1 cellular context compared by ENCODE assay signal in the genomic region with DNA sequence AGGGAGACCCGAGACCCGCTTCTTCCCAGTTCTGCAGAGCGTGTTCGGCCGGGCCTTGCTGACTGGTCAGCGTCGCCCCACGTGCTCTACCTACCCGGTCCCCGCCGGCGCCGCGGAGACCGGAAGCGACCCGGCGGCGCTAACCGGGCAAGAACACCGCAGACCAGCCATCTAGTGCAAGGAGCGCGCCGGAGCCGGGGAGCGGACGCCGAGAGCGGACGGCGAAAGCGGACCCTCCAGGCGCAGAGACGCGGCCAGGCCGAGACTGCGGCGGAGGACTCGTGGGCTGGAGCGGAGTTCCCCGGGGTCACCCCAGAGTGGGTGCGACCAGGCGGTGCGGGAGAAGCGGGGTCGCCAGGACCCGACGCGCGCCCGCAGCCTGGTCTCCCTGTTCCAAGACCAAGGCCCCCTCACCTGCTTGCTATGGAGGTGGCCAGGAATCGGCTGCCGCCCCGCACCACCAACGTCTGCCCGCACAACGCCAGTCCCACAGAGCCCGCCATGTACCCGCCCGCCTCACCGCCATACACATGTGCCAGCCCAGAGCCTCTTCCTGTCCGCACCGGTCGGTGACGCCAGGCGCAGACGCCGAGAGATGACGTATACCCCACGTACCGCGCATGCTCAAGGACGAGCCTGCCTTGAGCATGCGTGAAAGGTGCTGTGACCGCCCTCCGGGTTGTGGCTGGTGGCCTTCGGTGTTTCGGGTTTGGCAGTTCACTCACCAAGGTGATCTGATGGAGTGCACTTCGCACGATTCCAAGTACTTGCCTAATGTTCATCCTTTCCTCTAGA.
TF ChIP-seq lines count a peak whose summit lies in the region.

A gene with protein sequence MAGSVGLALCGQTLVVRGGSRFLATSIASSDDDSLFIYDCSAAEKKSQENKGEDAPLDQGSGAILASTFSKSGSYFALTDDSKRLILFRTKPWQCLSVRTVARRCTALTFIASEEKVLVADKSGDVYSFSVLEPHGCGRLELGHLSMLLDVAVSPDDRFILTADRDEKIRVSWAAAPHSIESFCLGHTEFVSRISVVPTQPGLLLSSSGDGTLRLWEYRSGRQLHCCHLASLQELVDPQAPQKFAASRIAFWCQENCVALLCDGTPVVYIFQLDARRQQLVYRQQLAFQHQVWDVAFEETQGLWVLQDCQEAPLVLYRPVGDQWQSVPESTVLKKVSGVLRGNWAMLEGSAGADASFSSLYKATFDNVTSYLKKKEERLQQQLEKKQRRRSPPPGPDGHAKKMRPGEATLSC (minus strand): TSS at position 547 of the 795 bp plus-strand sequence. CDS start 44 bp downstream, at position 503.

TF ChIP-seq in HepG2, 621 proteins besides CTCF, POLR2A, EP300 and RAD21 (continued from another document and continues in another):
- TF ChIP-seq, protein P1, sequence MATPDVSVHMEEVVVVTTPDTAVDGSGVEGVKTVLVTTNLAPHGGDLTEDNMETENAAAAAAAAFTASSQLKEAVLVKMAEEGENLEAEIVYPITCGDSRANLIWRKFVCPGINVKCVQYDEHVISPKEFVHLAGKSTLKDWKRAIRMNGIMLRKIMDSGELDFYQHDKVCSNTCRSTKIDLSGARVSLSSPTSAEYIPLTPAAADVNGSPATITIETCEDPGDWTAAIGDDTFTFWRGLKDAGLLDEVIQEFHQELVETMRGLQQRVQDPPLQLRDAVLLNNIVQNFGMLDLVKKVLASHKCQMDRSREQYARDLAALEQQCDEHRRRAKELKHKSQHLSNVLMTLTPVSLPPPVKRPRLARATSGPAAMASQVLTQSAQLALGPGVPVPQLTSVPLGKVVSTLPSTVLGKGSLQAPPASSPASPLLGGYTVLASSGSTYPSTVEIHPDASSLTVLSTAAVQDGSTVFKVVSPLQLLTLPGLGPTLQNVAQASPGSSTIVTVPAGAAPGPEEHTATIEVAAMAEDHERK (CRISPR knock-in tag; IDR thresholded peaks at IDR 0.05; ENCODE audit: low read depth), result peak; percentile 91
- no peak for TF ChIP-seq ZNF850 (CRISPR knock-in tag; conservative IDR thresholded peaks at IDR 0.05)
- TF ChIP-seq NCOA1 (CRISPR knock-in tag; IDR thresholded peaks at IDR 0.05), result peak; percentile 5; the same call in 1 of the 2 replicates
- TF ChIP-seq, protein P2, sequence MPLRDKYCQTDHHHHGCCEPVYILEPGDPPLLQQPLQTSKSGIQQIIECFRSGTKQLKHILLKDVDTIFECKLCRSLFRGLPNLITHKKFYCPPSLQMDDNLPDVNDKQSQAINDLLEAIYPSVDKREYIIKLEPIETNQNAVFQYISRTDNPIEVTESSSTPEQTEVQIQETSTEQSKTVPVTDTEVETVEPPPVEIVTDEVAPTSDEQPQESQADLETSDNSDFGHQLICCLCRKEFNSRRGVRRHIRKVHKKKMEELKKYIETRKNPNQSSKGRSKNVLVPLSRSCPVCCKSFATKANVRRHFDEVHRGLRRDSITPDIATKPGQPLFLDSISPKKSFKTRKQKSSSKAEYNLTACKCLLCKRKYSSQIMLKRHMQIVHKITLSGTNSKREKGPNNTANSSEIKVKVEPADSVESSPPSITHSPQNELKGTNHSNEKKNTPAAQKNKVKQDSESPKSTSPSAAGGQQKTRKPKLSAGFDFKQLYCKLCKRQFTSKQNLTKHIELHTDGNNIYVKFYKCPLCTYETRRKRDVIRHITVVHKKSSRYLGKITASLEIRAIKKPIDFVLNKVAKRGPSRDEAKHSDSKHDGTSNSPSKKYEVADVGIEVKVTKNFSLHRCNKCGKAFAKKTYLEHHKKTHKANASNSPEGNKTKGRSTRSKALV (CRISPR knock-in tag; IDR thresholded peaks at IDR 0.05), result no peak
- TF ChIP-seq, protein P3, sequence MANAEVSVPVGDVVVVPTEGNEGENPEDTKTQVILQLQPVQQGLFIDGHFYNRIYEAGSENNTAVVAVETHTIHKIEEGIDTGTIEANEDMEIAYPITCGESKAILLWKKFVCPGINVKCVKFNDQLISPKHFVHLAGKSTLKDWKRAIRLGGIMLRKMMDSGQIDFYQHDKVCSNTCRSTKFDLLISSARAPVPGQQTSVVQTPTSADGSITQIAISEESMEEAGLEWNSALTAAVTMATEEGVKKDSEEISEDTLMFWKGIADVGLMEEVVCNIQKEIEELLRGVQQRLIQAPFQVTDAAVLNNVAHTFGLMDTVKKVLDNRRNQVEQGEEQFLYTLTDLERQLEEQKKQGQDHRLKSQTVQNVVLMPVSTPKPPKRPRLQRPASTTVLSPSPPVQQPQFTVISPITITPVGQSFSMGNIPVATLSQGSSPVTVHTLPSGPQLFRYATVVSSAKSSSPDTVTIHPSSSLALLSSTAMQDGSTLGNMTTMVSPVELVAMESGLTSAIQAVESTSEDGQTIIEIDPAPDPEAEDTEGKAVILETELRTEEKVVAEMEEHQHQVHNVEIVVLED (CRISPR knock-in tag; IDR thresholded peaks at IDR 0.05; ENCODE audit: borderline replicate concordance), result peak; percentile 97
- TF ChIP-seq, protein P4, sequence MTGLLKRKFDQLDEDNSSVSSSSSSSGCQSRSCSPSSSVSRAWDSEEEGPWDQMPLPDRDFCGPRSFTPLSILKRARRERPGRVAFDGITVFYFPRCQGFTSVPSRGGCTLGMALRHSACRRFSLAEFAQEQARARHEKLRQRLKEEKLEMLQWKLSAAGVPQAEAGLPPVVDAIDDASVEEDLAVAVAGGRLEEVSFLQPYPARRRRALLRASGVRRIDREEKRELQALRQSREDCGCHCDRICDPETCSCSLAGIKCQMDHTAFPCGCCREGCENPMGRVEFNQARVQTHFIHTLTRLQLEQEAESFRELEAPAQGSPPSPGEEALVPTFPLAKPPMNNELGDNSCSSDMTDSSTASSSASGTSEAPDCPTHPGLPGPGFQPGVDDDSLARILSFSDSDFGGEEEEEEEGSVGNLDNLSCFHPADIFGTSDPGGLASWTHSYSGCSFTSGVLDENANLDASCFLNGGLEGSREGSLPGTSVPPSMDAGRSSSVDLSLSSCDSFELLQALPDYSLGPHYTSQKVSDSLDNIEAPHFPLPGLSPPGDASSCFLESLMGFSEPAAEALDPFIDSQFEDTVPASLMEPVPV (CRISPR knock-in tag; IDR thresholded peaks at IDR 0.05), result peak; percentile 25; the same call in 1 of the 2 replicates
- 0 out of 2 replicates have a peak, but pooled peaks have one; percentile 44 for TF ChIP-seq ZSCAN12 (CRISPR knock-in tag; IDR thresholded peaks at IDR 0.05)
- peak; percentile 94 for TF ChIP-seq ASH2L (IDR thresholded peaks at IDR 0.05; ENCODE audit: insufficient read length, low read depth, low read length)
- no peak for TF ChIP-seq RFX5 (IDR thresholded peaks at IDR 0.05; ENCODE audit: low read depth, low read length)
- no peak for TF ChIP-seq ZNF713 (CRISPR knock-in tag; IDR thresholded peaks at IDR 0.05)
- no peak for TF ChIP-seq SKI (IDR thresholded peaks at IDR 0.05; ENCODE audit: partially characterized antibody)
- TF ChIP-seq ZSCAN25 (CRISPR knock-in tag; IDR thresholded peaks at IDR 0.05), result no peak
- peak; percentile 55; the same call in 1 of the 2 replicates for TF ChIP-seq NCOA2 (CRISPR knock-in tag; IDR thresholded peaks at IDR 0.05)
- no peak for TF ChIP-seq ZNF207 (IDR thresholded peaks at IDR 0.05; ENCODE audit: borderline replicate concordance)
- TF ChIP-seq, protein P5, sequence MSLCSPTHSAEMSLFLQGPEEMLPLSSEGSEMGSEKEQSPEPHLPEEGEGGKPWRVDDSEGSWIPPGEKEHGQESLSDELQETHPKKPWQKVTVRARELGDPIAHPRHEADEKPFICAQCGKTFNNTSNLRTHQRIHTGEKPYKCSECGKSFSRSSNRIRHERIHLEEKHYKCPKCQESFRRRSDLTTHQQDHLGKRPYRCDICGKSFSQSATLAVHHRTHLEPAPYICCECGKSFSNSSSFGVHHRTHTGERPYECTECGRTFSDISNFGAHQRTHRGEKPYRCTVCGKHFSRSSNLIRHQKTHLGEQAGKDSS (CRISPR knock-in tag; IDR thresholded peaks at IDR 0.05; ENCODE audit: borderline replicate concordance, low read depth), result peak; percentile 44; the same call in 1 of the 2 replicates
- no peak for TF ChIP-seq ETV6 (CRISPR knock-in tag; conservative IDR thresholded peaks at IDR 0.05)
- TF ChIP-seq, protein P6, sequence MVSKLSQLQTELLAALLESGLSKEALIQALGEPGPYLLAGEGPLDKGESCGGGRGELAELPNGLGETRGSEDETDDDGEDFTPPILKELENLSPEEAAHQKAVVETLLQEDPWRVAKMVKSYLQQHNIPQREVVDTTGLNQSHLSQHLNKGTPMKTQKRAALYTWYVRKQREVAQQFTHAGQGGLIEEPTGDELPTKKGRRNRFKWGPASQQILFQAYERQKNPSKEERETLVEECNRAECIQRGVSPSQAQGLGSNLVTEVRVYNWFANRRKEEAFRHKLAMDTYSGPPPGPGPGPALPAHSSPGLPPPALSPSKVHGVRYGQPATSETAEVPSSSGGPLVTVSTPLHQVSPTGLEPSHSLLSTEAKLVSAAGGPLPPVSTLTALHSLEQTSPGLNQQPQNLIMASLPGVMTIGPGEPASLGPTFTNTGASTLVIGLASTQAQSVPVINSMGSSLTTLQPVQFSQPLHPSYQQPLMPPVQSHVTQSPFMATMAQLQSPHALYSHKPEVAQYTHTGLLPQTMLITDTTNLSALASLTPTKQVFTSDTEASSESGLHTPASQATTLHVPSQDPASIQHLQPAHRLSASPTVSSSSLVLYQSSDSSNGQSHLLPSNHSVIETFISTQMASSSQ (IDR thresholded peaks at IDR 0.05; ENCODE audit: low read depth), result no peak
- TF ChIP-seq, protein P6 (CRISPR knock-in tag; IDR thresholded peaks at IDR 0.05; ENCODE audit: borderline replicate concordance), result peak; percentile 67; the same call in 1 of the 2 replicates
- no peak for TF ChIP-seq ZNF292 (CRISPR knock-in tag; IDR thresholded peaks at IDR 0.05; ENCODE audit: borderline replicate concordance, low read depth)
- no peak for TF ChIP-seq JUN (CRISPR knock-in tag; IDR thresholded peaks at IDR 0.05)
- TF ChIP-seq STAG1 (CRISPR knock-in tag; IDR thresholded peaks at IDR 0.05), result no peak; the same call in none of the 2 replicates
- TF ChIP-seq ZBTB3 (CRISPR knock-in tag; IDR thresholded peaks at IDR 0.05; ENCODE audit: borderline replicate concordance, low read depth), result no peak
- no peak for TF ChIP-seq TBX3 (IDR thresholded peaks at IDR 0.05; ENCODE audit: borderline replicate concordance)
- TF ChIP-seq BRD4 (CRISPR knock-in tag; IDR thresholded peaks at IDR 0.05), result peak; percentile 74; the same call in 1 of the 2 replicates
- no peak; the same call in 1 of the 2 replicates for TF ChIP-seq ZBTB7A (CRISPR knock-in tag; IDR thresholded peaks at IDR 0.05)
- TF ChIP-seq YEATS4 (CRISPR knock-in tag; IDR thresholded peaks at IDR 0.05; ENCODE audit: borderline replicate concordance), result peak; percentile 88
- peak; percentile 61 for TF ChIP-seq HDAC2 (CRISPR knock-in tag; IDR thresholded peaks at IDR 0.05)
- no peak; the same call in none of the 2 replicates for TF ChIP-seq ZNF451 (CRISPR knock-in tag; IDR thresholded peaks at IDR 0.05)
- no peak for TF ChIP-seq ZNF652 (CRISPR knock-in tag; IDR thresholded peaks at IDR 0.05; ENCODE audit: borderline replicate concordance, low read depth)
- TF ChIP-seq RFXAP (CRISPR knock-in tag; IDR thresholded peaks at IDR 0.05; ENCODE audit: borderline replicate concordance), result peak; percentile 87; the same call in 1 of the 2 replicates
- 0 out of 2 replicates have a peak, but pooled peaks have one; percentile 60 for TF ChIP-seq HNRNPL (IDR thresholded peaks at IDR 0.05; ENCODE audit: low read depth, low read length)
- TF ChIP-seq RARA (CRISPR knock-in tag; IDR thresholded peaks at IDR 0.05), result no peak; the same call in 1 of the 2 replicates
- TF ChIP-seq, protein P7, sequence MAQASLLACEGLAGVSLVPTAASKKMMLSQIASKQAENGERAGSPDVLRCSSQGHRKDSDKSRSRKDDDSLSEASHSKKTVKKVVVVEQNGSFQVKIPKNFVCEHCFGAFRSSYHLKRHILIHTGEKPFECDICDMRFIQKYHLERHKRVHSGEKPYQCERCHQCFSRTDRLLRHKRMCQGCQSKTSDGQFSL (CRISPR knock-in tag; IDR thresholded peaks at IDR 0.05), result no peak
- TF ChIP-seq, protein P8, sequence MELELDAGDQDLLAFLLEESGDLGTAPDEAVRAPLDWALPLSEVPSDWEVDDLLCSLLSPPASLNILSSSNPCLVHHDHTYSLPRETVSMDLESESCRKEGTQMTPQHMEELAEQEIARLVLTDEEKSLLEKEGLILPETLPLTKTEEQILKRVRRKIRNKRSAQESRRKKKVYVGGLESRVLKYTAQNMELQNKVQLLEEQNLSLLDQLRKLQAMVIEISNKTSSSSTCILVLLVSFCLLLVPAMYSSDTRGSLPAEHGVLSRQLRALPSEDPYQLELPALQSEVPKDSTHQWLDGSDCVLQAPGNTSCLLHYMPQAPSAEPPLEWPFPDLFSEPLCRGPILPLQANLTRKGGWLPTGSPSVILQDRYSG (CRISPR knock-in tag; IDR thresholded peaks at IDR 0.05), result 0 out of 2 replicates have a peak, but pooled peaks have one; percentile 76
- TF ChIP-seq JUND (CRISPR knock-in tag; IDR thresholded peaks at IDR 0.05), result peak; percentile 60; the same call in 1 of the 2 replicates
- peak; percentile 71; the same call in 1 of the 2 replicates for TF ChIP-seq ZNF446 (CRISPR knock-in tag; IDR thresholded peaks at IDR 0.05)
- TF ChIP-seq, protein P9, sequence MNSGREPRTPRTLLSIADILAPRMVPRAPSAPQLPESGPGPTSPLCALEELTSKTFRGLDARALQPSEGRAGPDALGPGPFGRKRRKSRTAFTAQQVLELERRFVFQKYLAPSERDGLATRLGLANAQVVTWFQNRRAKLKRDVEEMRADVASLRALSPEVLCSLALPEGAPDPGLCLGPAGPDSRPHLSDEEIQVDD (CRISPR knock-in tag; IDR thresholded peaks at IDR 0.05; ENCODE audit: borderline replicate concordance), result 0 out of 2 replicates have a peak, but pooled peaks have one; percentile 20
- peak; percentile 85; the same call in 1 of the 2 replicates for TF ChIP-seq ZNF775 (CRISPR knock-in tag; IDR thresholded peaks at IDR 0.05; ENCODE audit: borderline replicate concordance)
- peak; percentile 67 for TF ChIP-seq ZNF556 (CRISPR knock-in tag; IDR thresholded peaks at IDR 0.05; ENCODE audit: borderline replicate concordance)
- TF ChIP-seq SOX5 (CRISPR knock-in tag; IDR thresholded peaks at IDR 0.05; ENCODE audit: borderline replicate concordance), result peak; percentile 18; the same call in 1 of the 2 replicates
- TF ChIP-seq, protein P10, sequence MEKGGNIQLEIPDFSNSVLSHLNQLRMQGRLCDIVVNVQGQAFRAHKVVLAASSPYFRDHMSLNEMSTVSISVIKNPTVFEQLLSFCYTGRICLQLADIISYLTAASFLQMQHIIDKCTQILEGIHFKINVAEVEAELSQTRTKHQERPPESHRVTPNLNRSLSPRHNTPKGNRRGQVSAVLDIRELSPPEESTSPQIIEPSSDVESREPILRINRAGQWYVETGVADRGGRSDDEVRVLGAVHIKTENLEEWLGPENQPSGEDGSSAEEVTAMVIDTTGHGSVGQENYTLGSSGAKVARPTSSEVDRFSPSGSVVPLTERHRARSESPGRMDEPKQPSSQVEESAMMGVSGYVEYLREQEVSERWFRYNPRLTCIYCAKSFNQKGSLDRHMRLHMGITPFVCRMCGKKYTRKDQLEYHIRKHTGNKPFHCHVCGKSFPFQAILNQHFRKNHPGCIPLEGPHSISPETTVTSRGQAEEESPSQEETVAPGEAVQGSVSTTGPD (CRISPR knock-in tag; IDR thresholded peaks at IDR 0.05), result no peak
- TF ChIP-seq HOXA3 (CRISPR knock-in tag; IDR thresholded peaks at IDR 0.05), result peak; percentile 92
